In the genomic region with DNA sequence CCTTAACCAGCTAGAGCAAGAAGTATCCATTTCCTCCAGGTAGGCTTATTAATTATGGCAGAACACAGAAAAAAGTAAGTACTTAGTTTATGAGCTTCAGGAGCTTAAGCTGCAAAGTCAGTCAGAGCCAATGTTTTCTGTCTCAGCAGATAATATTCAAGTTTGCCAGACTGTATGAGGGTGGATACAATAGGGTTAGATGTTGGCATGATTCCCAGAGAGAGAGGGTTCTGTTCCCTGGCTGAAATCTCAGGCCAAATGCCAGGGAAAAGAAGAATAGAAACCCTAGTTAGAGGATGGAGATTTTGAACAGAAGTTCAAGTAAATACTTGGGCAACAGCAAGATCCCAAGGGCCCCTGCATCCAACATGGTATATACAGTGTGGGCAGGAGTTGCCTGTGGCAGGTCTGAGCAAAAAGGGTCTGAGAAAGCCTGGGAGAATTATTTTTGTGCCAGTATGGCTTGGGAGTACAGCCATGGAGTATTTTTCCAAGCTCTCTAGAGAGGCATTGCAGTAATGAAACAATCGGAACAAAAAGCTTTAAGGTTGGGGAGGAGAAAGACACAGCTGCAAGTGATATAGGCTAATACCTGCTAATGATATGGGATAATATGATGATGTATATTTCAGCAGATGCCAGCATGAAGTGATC, we compare ENCODE assay signal across 16 cellular contexts. TPM values are rescaled to one million over a fixed set of nuclear protein-coding genes. Genes with fewer than 3 reads are reported as not detected.
DNase-seq lines count a peak whose midpoint lies in the region; ATAC-seq and TF ChIP-seq lines count a peak whose summit lies in the region.
"Had no signal": no experiment of that assay in that cellular context is flagged by ENCODE, and none has a peak within 500 bp of the region (broad histone marks: within the 10 kb centered on the region; RNA-seq: fewer than 3 reads in every experiment).

No MANE protein-coding gene starts in this region.

- peaks cover 1% of the 10 kb centered on the region for H3K36me3 Mint-ChIP-seq in mesothelial cell of epicardium

- in situ Hi-C loops in GM13976 (cut with MboI; ENCODE audit: low sequenced_read_pairs, unreplicated experiment): no loop called here

- H3K27me3 ChIP-seq in upper lobe of left lung: no peaks in the 10 kb centered on the region

- no peak for ATAC-seq in upper lobe of left lung (ENCODE audit: low FRiP score in 2 of 2)

- H3K27ac ChIP-seq in upper lobe of left lung: no peak overlapping the region
- H3K27ac ChIP-seq: C4-2B had no signal

- peaks cover 9% of the 10 kb centered on the region for H3K4me1 Mint-ChIP-seq in mesothelial cell of epicardium

- TF ChIP-seq CTCF in mesothelial cell of epicardium (IDR thresholded peaks at IDR 0.05; ENCODE audit: unreplicated experiment): no peak
- no peak for TF ChIP-seq CTCF in GM13976 (IDR thresholded peaks at IDR 0.05; ENCODE audit: borderline replicate concordance, control extremely low read depth, extremely low read depth, insufficient read depth, missing control alignments)
- no peak for TF ChIP-seq CTCF in upper lobe of left lung (IDR thresholded peaks at IDR 0.05)

- peak; percentile 65 for DNase-seq in H4 (ENCODE audit: low spot score)
- peak; percentile 0 for DNase-seq in NCI-H345 treated with DMSO at 0.1 percent for 48 hours (lab: John Stamatoyannopoulos, UW; ENCODE audit: unreplicated experiment)
- peak; percentile 1 for DNase-seq in cerebellum (ENCODE audit: low spot score)
- no peak for DNase-seq in mesothelial cell of epicardium (ENCODE audit: low spot score in 2 of 2, unreplicated experiment in 2 of 2)
- no peak for DNase-seq in GM13976 (ENCODE audit: low spot score)
- no peak for DNase-seq in stimulated activated CD8-positive, alpha-beta memory T cell treated with anti-CD3 and anti-CD28 coated beads, Interleukin-4, amount 100 ng/mL, for 48 hours
- no peak for DNase-seq in upper lobe of left lung
- no peak for DNase-seq in HuH-7 (ENCODE audit: low spot score)
- DNase-seq: activated CD4-positive, alpha-beta T cell treated with anti-CD3 and anti-CD28 coated beads, Interleukin-2, amount 50 U/mL, for 48 hours; activated naive CD4-positive, alpha-beta T cell treated with anti-CD3 and anti-CD28 coated beads for 36 hours; occipital lobe; stimulated activated CD4-positive, alpha-beta T cell treated with anti-CD3 and anti-CD28 coated beads, Interleukin-2, amount 100 ng/mL, for 24 hours; stimulated activated naive CD4-positive, alpha-beta T cell treated with Interleukin-2 at 50 U/mL for 16 hours had no signal

- H3K27me3 Mint-ChIP-seq in mesothelial cell of epicardium (ENCODE audit: low read depth): no peaks in the 10 kb centered on the region
- H3K27me3 Mint-ChIP-seq: dendritic cell treated with granulocyte-macrophage colony-stimulating factor and Interleukin-4, amounts not matched to agents 40 ng/mL and 50 ng/mL, for 4 days had no signal

- no peak for TF ChIP-seq POLR2A in upper lobe of left lung (IDR thresholded peaks at IDR 0.05)

- no peaks in the 10 kb centered on the region for H3K36me3 ChIP-seq in upper lobe of left lung

- H3K27ac Mint-ChIP-seq in mesothelial cell of epicardium: peak overlapping the region; percentile 34
- H3K27ac Mint-ChIP-seq: activated naive CD4-positive, alpha-beta T cell treated with anti-CD3 and anti-CD28 coated beads for 36 hours; dendritic cell treated with granulocyte-macrophage colony-stimulating factor and Interleukin-4, amounts not matched to agents 40 ng/mL and 50 ng/mL, for 4 days had no signal

- TF ChIP-seq EP300 in upper lobe of left lung (IDR thresholded peaks at IDR 0.05): no peak

- peaks cover 18% of the 10 kb centered on the region for H3K9me3 Mint-ChIP-seq in mesothelial cell of epicardium
- H3K9me3 Mint-ChIP-seq: activated naive CD4-positive, alpha-beta T cell treated with anti-CD3 and anti-CD28 coated beads for 36 hours; dendritic cell treated with granulocyte-macrophage colony-stimulating factor and Interleukin-4, amounts not matched to agents 40 ng/mL and 50 ng/mL, for 4 days had no signal

- no peak overlapping the region for H3K4me3 Mint-ChIP-seq in mesothelial cell of epicardium
- H3K4me3 Mint-ChIP-seq: activated naive CD4-positive, alpha-beta T cell treated with anti-CD3 and anti-CD28 coated beads for 36 hours; dendritic cell treated with granulocyte-macrophage colony-stimulating factor and Interleukin-4, amounts not matched to agents 40 ng/mL and 50 ng/mL, for 4 days had no signal

- no peak overlapping the region for H3K4me3 ChIP-seq in upper lobe of left lung
- H3K4me3 ChIP-seq: lung had no signal

- H3K9me3 ChIP-seq in upper lobe of left lung: no peaks in the 10 kb centered on the region

- WGBS in upper lobe of left lung, 2 donors: 71 to 91% methylated on average over 1 of the region's 1 CpG

- H3K4me1 ChIP-seq in upper lobe of left lung: no peaks in the 10 kb centered on the region

RNA-seq across cellular contexts. Expression of gene ISOC1, which starts 30.9 kb away (rescaled TPM):
- 41.4 and 55.2 TPM in 2 replicates for total RNA-seq in H4 (2014; rRNA removed; shearing (Covaris generic))
- 16.3 TPM for total RNA-seq in cerebellum
- 31.2 to 32.7 TPM (median 32.5 TPM) in 3 replicates for total RNA-seq in mesothelial cell of epicardium
- total RNA-seq in upper lobe of left lung: 10 to 100 TPM in 4 of 6 donors, 1 to 10 TPM in 2; 6.3 to 37.9 (median 20.9) TPM

Comparison
In these comparisons a context has a peak if more than half of its experiments do, and no peak if none do; other contexts are left out.
1. DNase-seq: peak in H4 (single experiment), NCI-H345 treated with DMSO at 0.1 percent for 48 hours (single experiment) and cerebellum (single experiment); none in mesothelial cell of epicardium (0 of 2), GM13976 (single experiment), stimulated activated CD8-positive, alpha-beta memory T cell treated with anti-CD3 and anti-CD28 coated beads, Interleukin-4, amount 100 ng/mL, for 48 hours (single experiment), upper lobe of left lung (0 of 2) and HuH-7 (single experiment).